ENCODE assay signal across 8 cellular contexts in the genomic region with DNA sequence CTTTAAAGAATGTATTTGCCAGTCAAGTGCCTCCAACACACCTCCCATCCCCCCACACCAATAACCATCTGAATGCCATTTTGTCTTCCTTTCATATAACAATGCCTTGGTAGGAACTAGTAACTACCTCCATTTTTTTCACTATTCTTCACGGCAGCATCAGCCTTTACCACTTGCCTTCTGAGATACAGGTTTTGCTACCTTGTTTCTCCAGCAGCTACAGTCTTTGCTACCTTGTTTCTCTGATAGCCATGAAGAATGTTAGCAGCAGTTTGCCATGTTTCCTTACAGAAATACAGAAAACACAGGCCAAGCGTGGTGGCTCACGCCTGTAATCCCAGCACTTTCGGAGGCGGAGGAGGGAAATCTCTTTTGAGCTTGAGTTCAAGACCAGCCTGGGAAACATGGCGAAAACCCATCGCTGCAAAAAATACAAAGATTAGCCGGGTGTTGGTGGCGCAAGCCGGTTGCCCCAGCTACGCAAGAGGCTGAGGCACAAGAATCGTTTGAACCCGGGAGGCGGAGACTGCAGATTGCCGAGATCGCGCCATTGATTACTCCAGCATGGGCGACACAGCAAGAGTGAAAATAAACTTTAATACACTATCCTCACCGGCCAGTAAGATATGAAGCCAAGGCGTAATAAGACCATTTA.
DNase-seq lines count a peak whose midpoint lies in the region; ATAC-seq and TF ChIP-seq lines count a peak whose summit lies in the region.

No MANE protein-coding gene starts in this region.

- H3K36me3 Mint-ChIP-seq in Calu3 (ENCODE audit: insufficient read depth, unreplicated experiment), result peaks cover 37% of the 10 kb centered on the region
- no peaks in the 10 kb centered on the region for H3K36me3 Mint-ChIP-seq in glutamatergic neuron (ENCODE audit: unreplicated experiment)

- H3K27ac ChIP-seq in gastrocnemius medialis, result peak overlapping the region in 3 of 4 donors; percentile 45 to 69 (median 47)

- peak overlapping the region; percentile 97 for H3K27ac Mint-ChIP-seq in Calu3 (ENCODE audit: unreplicated experiment)
- H3K27ac Mint-ChIP-seq in glutamatergic neuron (ENCODE audit: unreplicated experiment), result peak overlapping the region; percentile 91

- H3K36me3 ChIP-seq in gastrocnemius medialis, result no peaks in the 10 kb centered on the region

- H3K4me3 Mint-ChIP-seq in Calu3 (ENCODE audit: low read depth, unreplicated experiment) (peak overlapping the region; percentile 72), glutamatergic neuron (ENCODE audit: unreplicated experiment) (peak overlapping the region; percentile 92)

- H3K4me1 Mint-ChIP-seq in Calu3 (ENCODE audit: low read depth, unreplicated experiment) (peaks cover 41% of the 10 kb centered on the region), glutamatergic neuron (ENCODE audit: low read depth, unreplicated experiment) (peaks cover 10% of the 10 kb centered on the region)

- H3K27me3 ChIP-seq in gastrocnemius medialis, result peaks cover 75 to 90% (median 86%) of the 10 kb centered on the region in 3 donors

- in situ Hi-C loops in gastrocnemius medialis (cut with MboI; ENCODE audit: low sequenced_read_pairs in 4 of 4), result loop anchor here in 1 of 4 donors (25.0 kb wide), 1 partner anchor 1624 kb away; a partner anchor contains a TSS

- peaks cover 0 to 5% of the 10 kb centered on the region in 2 donors for H3K4me1 ChIP-seq in gastrocnemius medialis

- ATAC-seq in GM21786 (IDR thresholded peaks at IDR 0.05; ENCODE audit: unreplicated experiment) (peak; percentile 4), gastrocnemius medialis (no peak)

- H3K27me3 Mint-ChIP-seq in Calu3 (ENCODE audit: unreplicated experiment) (no peaks in the 10 kb centered on the region), glutamatergic neuron (ENCODE audit: unreplicated experiment) (peaks cover 9% of the 10 kb centered on the region)

- H3K9me3 ChIP-seq in gastrocnemius medialis, result no peaks in the 10 kb centered on the region

- no peak for TF ChIP-seq POLR2A in gastrocnemius medialis (IDR thresholded peaks at IDR 0.05)

- CTCF ChIA-PET in Calu3 (lab: Charles Lee), result interaction anchor here (0.9 to 1.5 kb wide), 7 partner anchors 9 to 64 kb away, joined by 3 to 18 read pairs (median 5); a partner anchor contains a TSS

- TF ChIP-seq CTCF in Calu3 (IDR thresholded peaks at IDR 0.05; ENCODE audit: unreplicated experiment) (no peak), glutamatergic neuron (IDR thresholded peaks at IDR 0.05; ENCODE audit: partially characterized antibody, unreplicated experiment) (no peak), gastrocnemius medialis (IDR thresholded peaks at IDR 0.05 in 4 of 5, conservative IDR thresholded peaks at IDR 0.05 in 1 of 5) (no peak)

- H3K9me3 Mint-ChIP-seq in Calu3 (ENCODE audit: low read depth, unreplicated experiment) (no peaks in the 10 kb centered on the region), glutamatergic neuron (ENCODE audit: unreplicated experiment) (peaks cover 18% of the 10 kb centered on the region)

- DNase-seq in Calu3 (no peak), NCI-H1105 treated with DMSO at 0.1 percent for 48 hours (lab: John Stamatoyannopoulos, UW) (peak; percentile 64), glutamatergic neuron (no peak), gastrocnemius medialis (no peak), AG08395 (ENCODE audit: low spot score) (no peak), HuH-7.5 (ENCODE audit: low spot score) (no peak)
- DNase-seq in activated T-cell treated with anti-CD3 and anti-CD28 coated beads, Interleukin-2, amount 50 U/mL, for 1 hour, result peak; percentile 53

- intact Hi-C loops in Calu3 (cut with micrococcal nuclease; ENCODE audit: unreplicated experiment) (no loop called here), gastrocnemius medialis (cut with DNase I; ENCODE audit: low total_unique reads) (no loop called here)

- no TSS peak for BruUV-seq in Calu3 (replicated peaks; lab: Mats Ljungman, UMichigan)

- H3K4me3 ChIP-seq in gastrocnemius medialis, result peak overlapping the region; percentile 46 to 51 (median 49)

Comparison
In these comparisons a context has a peak if more than half of its experiments do, and no peak if none do; other contexts are left out.
1. DNase-seq: peak in NCI-H1105 treated with DMSO at 0.1 percent for 48 hours (single experiment) and activated T-cell treated with anti-CD3 and anti-CD28 coated beads, Interleukin-2, amount 50 U/mL, for 1 hour (single experiment); none in Calu3 (single experiment), glutamatergic neuron (single experiment), gastrocnemius medialis (0 of 2), AG08395 (single experiment) and HuH-7.5 (single experiment).